In genomic region chr9:106058460-106058859, GRCh38 we compare ENCODE assay signal across 20 cellular contexts.
"Had no signal": no experiment of that assay in that cellular context is flagged by ENCODE, and none has a peak within 500 bp of the region (broad histone marks: within the 10 kb centered on the region; RNA-seq: fewer than 3 reads in every experiment).

No MANE protein-coding gene starts in this region.

- H3K27ac ChIP-seq: SJSA1, SK-N-MC had no signal

- H3K27me3 ChIP-seq: MG63, SJSA1 had no signal

- H3K4me1 ChIP-seq: SJSA1 had no signal

- H3K36me3 ChIP-seq: MG63, SJSA1 had no signal

- DNase-seq: Karpas-422, KG1, MG63, NCI-H1092, NCI-H1105 treated with DMSO at 0.1 percent for 48 hours, NCI-H1417 treated with DMSO at 0.1 percent for 48 hours, NCI-H146, NCI-H1694 treated with DMSO at 0.1 percent for 48 hours, NCI-H1930, NCI-H2081, NCI-H2107, NCI-H2227 treated with DMSO at 0.1 percent for 48 hours, NCI-H524 treated with DMSO at 0.1 percent for 48 hours, NCI-H69, NCI-H774, Right ventricle myocardium superior, RPMI8226, SIG-M5 had no signal

- H3K4me3 ChIP-seq: MG63, SJSA1, SK-N-MC had no signal

- H3K9me3 ChIP-seq: MG63, SJSA1 had no signal
